ENCODE assay signal across 7 cellular contexts in genomic region chr11:22617868-22618267, GRCh38.
"Had no signal": no experiment of that assay in that cellular context is flagged by ENCODE, and none has a peak within 500 bp of the region (broad histone marks: within the 10 kb centered on the region; RNA-seq: fewer than 3 reads in every experiment).

No MANE protein-coding gene starts in this region.

- H3K27ac ChIP-seq: HL-60 had no signal

- ATAC-seq: K562 had no signal

- H3K4me3 ChIP-seq: K562 had no signal

- DNase-seq: GOT3, H7, HCEC 1CT, IMR-90, KG1 had no signal
